ENCODE assay signal across 8 cellular contexts in the genomic region with DNA sequence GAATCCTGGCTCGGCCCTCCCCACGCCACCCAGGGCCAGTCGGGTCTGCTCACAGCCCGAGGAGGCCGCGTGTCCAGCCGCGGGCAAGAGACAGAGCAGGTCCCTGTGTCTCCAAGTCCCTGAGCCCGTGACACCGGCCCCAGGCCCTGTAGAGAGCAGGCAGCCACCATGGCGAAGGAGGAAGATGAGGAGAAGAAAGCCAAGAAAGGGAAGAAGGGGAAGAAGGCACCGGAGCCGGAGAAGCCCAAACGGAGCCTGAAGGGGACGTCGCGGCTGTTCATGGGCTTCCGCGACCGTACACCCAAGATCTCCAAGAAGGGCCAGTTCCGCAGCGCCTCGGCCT. TPM values are rescaled to one million over a fixed set of nuclear protein-coding genes. Genes with fewer than 3 reads are reported as not detected.
"Had no signal": no experiment of that assay in that cellular context is flagged by ENCODE, and none has a peak within 500 bp of the region (broad histone marks: within the 10 kb centered on the region; RNA-seq: fewer than 3 reads in every experiment).

No MANE protein-coding gene starts in this region.

- H3K9ac ChIP-seq: GM23248 had no signal

- DNase-seq: GM23248, GOT3, H7, HFFc6 had no signal

- H3K36me3 ChIP-seq: HAP-1 had no signal

- H2AFZ ChIP-seq: GM23248 had no signal

- ATAC-seq: HCT116 had no signal

- H3K4me3 ChIP-seq: GM23248, HAP-1 had no signal

- H3K4me1 ChIP-seq: HAP-1 had no signal

- H3K4me3 Mint-ChIP-seq: HFFc6 had no signal

- H3K27ac ChIP-seq: GM23248, HL-60 had no signal

- H3K27ac Mint-ChIP-seq: HFFc6 had no signal

RNA-seq across cellular contexts. Expression of gene MYO15A, which starts 10.0 kb away (rescaled TPM):
- total RNA-seq: HT1080 had no signal
